ENCODE assay signal across 22 cellular contexts in genomic region chr17:41421617-41422016, GRCh38. TPM values are rescaled to one million over a fixed set of nuclear protein-coding genes. Genes with fewer than 3 reads are reported as not detected.
A peak's percentile ranks its signal among the peaks of the same experiment; 100 is the strongest.
DNase-seq lines count a peak whose midpoint lies in the region; ATAC-seq and TF ChIP-seq lines count a peak whose summit lies in the region.
"Had no signal": no experiment of that assay in that cellular context is flagged by ENCODE, and none has a peak within 500 bp of the region (broad histone marks: within the 10 kb centered on the region; RNA-seq: fewer than 3 reads in every experiment).

No MANE protein-coding gene starts in this region.

- no peak for ATAC-seq in right lobe of liver
- no peak for ATAC-seq in GM18498 (IDR thresholded peaks at IDR 0.05; ENCODE audit: unreplicated experiment)

- no peaks in the 10 kb centered on the region for H4K20me1 ChIP-seq in mammary epithelial cell (ENCODE audit: insufficient read depth, low read length)

- no peak overlapping the region for H3K4me2 ChIP-seq in mammary epithelial cell (ENCODE audit: insufficient read depth, low read depth, low read length)
- H3K4me2 ChIP-seq: KMS-11 had no signal

- H3K36me3 ChIP-seq in mammary epithelial cell (ENCODE audit: insufficient read depth, low read length), result no peaks in the 10 kb centered on the region
- H3K36me3 ChIP-seq in right lobe of liver, result no peaks in the 10 kb centered on the region

- H3K9ac ChIP-seq in mammary epithelial cell (ENCODE audit: insufficient read depth, low read length), result no peak overlapping the region
- H3K9ac ChIP-seq: KMS-11 had no signal

- H3K4me3 Mint-ChIP-seq in type B pancreatic cell, result no peak overlapping the region
- H3K4me3 Mint-ChIP-seq in activated T-cell treated with anti-CD3 and anti-CD28 coated beads, Interleukin-2, amount 50 U/mL, for 24 hours, result no peak overlapping the region
- H3K4me3 Mint-ChIP-seq: CD4-positive, CD25-positive, alpha-beta regulatory T cell; H9 had no signal

- no peaks in the 10 kb centered on the region for H3K27me3 Mint-ChIP-seq in type B pancreatic cell
- no peaks in the 10 kb centered on the region for H3K27me3 Mint-ChIP-seq in activated T-cell treated with anti-CD3 and anti-CD28 coated beads, Interleukin-2, amount 50 U/mL, for 24 hours

- no peaks in the 10 kb centered on the region for H3K79me2 ChIP-seq in mammary epithelial cell (ENCODE audit: insufficient read depth, low read length)

- H2AFZ ChIP-seq in mammary epithelial cell (ENCODE audit: low read depth, low read length), result peak overlapping the region; percentile 30

- H3K9me3 Mint-ChIP-seq in type B pancreatic cell, result no peaks in the 10 kb centered on the region
- H3K9me3 Mint-ChIP-seq in activated T-cell treated with anti-CD3 and anti-CD28 coated beads, Interleukin-2, amount 50 U/mL, for 24 hours, result no peaks in the 10 kb centered on the region
- H3K9me3 Mint-ChIP-seq: H9 had no signal

- H3K4me3 ChIP-seq in mammary epithelial cell (replicated peaks in 1 of 3; ENCODE audit: insufficient read depth in 1 of 3, low read depth in 2 of 3, low read length in 3 of 3) (no peak overlapping the region), right lobe of liver (no peak overlapping the region)

- TF ChIP-seq POLR2A in right lobe of liver (IDR thresholded peaks at IDR 0.05), result no peak

- H3K9me3 ChIP-seq in mammary epithelial cell (replicated peaks; ENCODE audit: insufficient read depth, low read length) (no peaks in the 10 kb centered on the region), right lobe of liver (no peaks in the 10 kb centered on the region)

- H3K27ac ChIP-seq in RWPE1, result peak overlapping the region; percentile 98
- H3K27ac ChIP-seq in mammary epithelial cell (ENCODE audit: insufficient read depth, low read depth, low read length), result peak overlapping the region; percentile 77
- no peak overlapping the region for H3K27ac ChIP-seq in right lobe of liver
- H3K27ac ChIP-seq: KMS-11 had no signal

- peaks cover 5% of the 10 kb centered on the region for H3K36me3 Mint-ChIP-seq in type B pancreatic cell
- H3K36me3 Mint-ChIP-seq in activated T-cell treated with anti-CD3 and anti-CD28 coated beads, Interleukin-2, amount 50 U/mL, for 24 hours (ENCODE audit: low read depth), result no peaks in the 10 kb centered on the region
- H3K36me3 Mint-ChIP-seq: CD4-positive, CD25-positive, alpha-beta regulatory T cell had no signal

- H3K27me3 ChIP-seq in mammary epithelial cell (ENCODE audit: insufficient read depth, low read length) (no peaks in the 10 kb centered on the region), right lobe of liver (no peaks in the 10 kb centered on the region)

- H3K4me1 Mint-ChIP-seq in type B pancreatic cell (ENCODE audit: unreplicated experiment), result peaks cover 16% of the 10 kb centered on the region
- peaks cover 1% of the 10 kb centered on the region for H3K4me1 Mint-ChIP-seq in activated T-cell treated with anti-CD3 and anti-CD28 coated beads, Interleukin-2, amount 50 U/mL, for 24 hours (ENCODE audit: low read depth)

- H3K4me1 ChIP-seq in mammary epithelial cell (ENCODE audit: insufficient read depth, low read length) (peaks cover 48% of the 10 kb centered on the region), right lobe of liver (peaks cover 0 to 8% (median 3%) of the 10 kb centered on the region in 4 donors)

- peak overlapping the region; percentile 46 for H3K27ac Mint-ChIP-seq in type B pancreatic cell
- H3K27ac Mint-ChIP-seq in activated T-cell treated with anti-CD3 and anti-CD28 coated beads, Interleukin-2, amount 50 U/mL, for 24 hours, result no peak overlapping the region

- in situ Hi-C loops in mammary epithelial cell (cut with MboI; ENCODE audit: low sequenced_read_pairs in 2 of 2), result no loop called here

- intact Hi-C loops in mammary epithelial cell (cut with micrococcal nuclease), result loop anchor here (2.0 kb wide), 1 partner anchor 43 kb away; no protein-coding TSS in a partner anchor
- intact Hi-C loops in right lobe of liver (cut with DNase I), result no loop called here

- POLR2A ChIA-PET in RWPE1 (lab: Yijun Ruan, JAX; ENCODE audit: low non-redundant PET), result no interaction called here

- WGBS in mammary epithelial cell (ENCODE audit: low coverage, missing lambda C conversion rate), result 100% methylated on average over 4 of the region's 4 CpGs
- WGBS in right lobe of liver (ENCODE audit: insufficient coverage, low coverage, low lambda C conversion rate, missing lambda C conversion rate), result 48% methylated on average over 2 of the region's 4 CpGs

- no peak for DNase-seq in RWPE1 (ENCODE audit: low spot score)
- DNase-seq in mammary epithelial cell, result no peak
- DNase-seq in islet precursor cell, result peak; percentile 82
- DNase-seq in type B pancreatic cell (ENCODE audit: extremely low spot score, unreplicated experiment), result no peak
- DNase-seq in right lobe of liver, result no peak
- no peak for DNase-seq in activated T-cell treated with anti-CD3 and anti-CD28 coated beads, Interleukin-2, amount 50 U/mL, for 24 hours
- DNase-seq in germinal center (ENCODE audit: low spot score), result no peak
- DNase-seq: CD4-positive, CD25-positive, alpha-beta regulatory T cell; GF-D8; H9; NCI-H1105; NCI-H146; NCI-H2029 treated with DMSO at 0.1 percent for 48 hours; NCI-H2171; NCI-H345; NCI-H524; NCI-H82; SHP77 had no signal

- CTCF ChIA-PET in RWPE1 (lab: Yijun Ruan, JAX) (interaction anchor here (1.0 kb wide), 1 partner anchor 457 kb away, joined by 3 read pairs; no protein-coding TSS in a partner anchor), mammary epithelial cell (lab: Charles Lee; ENCODE audit: low non-redundant PET) (no interaction called here)

- no TSS peak for BruUV-seq in mammary epithelial cell (replicated peaks; lab: Mats Ljungman, UMichigan)

- TF ChIP-seq CTCF in RWPE1 (conservative IDR thresholded peaks at IDR 0.05; ENCODE audit: low read depth) (no peak), mammary epithelial cell (conservative IDR thresholded peaks at IDR 0.05 in 1 of 2, IDR thresholded peaks at IDR 0.05 in 1 of 2; ENCODE audit: extremely low read depth in 1 of 2, insufficient read depth in 1 of 2, low read depth in 1 of 2, low read length in 2 of 2) (no peak), type B pancreatic cell (conservative IDR thresholded peaks at IDR 0.05) (no peak), right lobe of liver (IDR thresholded peaks at IDR 0.05) (no peak)

- dilution Hi-C loops in mammary epithelial cell (cut with HindIII; ENCODE audit: low sequenced_read_pairs), result no loop called here

RNA-seq across cellular contexts. Expression of gene KRT37, which starts 2.8 kb away (rescaled TPM):
- total RNA-seq in mammary epithelial cell, result not detected
- not detected for polyA plus RNA-seq in mammary epithelial cell
- not detected for polyA minus RNA-seq in mammary epithelial cell
- not detected in 2 replicates for total RNA-seq in type B pancreatic cell (ENCODE audit: low replicate concordance)
- not detected for total RNA-seq in right lobe of liver
- total RNA-seq: CD4-positive, CD25-positive, alpha-beta regulatory T cell; H9; HT1080 had no signal
- polyA plus RNA-seq: BJ; CD4-positive, CD25-positive, alpha-beta regulatory T cell had no signal

RNA-seq across cellular contexts. Expression of gene KRT38, which starts 19.2 kb away (rescaled TPM):
- total RNA-seq in mammary epithelial cell (not detected), type B pancreatic cell (ENCODE audit: low replicate concordance) (not detected in 2 replicates), right lobe of liver (not detected)
- not detected for polyA plus RNA-seq in mammary epithelial cell
- polyA minus RNA-seq in mammary epithelial cell, result not detected
- total RNA-seq: CD4-positive, CD25-positive, alpha-beta regulatory T cell; H9; HT1080 had no signal
- polyA plus RNA-seq: CD4-positive, CD25-positive, alpha-beta regulatory T cell had no signal

RNA-seq across cellular contexts. Expression of gene KRT31, which starts 24.2 kb away (rescaled TPM):
- not detected for total RNA-seq in mammary epithelial cell
- polyA plus RNA-seq in mammary epithelial cell, result not detected
- not detected for polyA minus RNA-seq in mammary epithelial cell
- 0.79 TPM in 1 of 2 replicates, not detected in the other for total RNA-seq in type B pancreatic cell (ENCODE audit: low replicate concordance)
- not detected for total RNA-seq in right lobe of liver
- total RNA-seq: CD4-positive, CD25-positive, alpha-beta regulatory T cell; H9; HT1080 had no signal
- polyA plus RNA-seq: CD4-positive, CD25-positive, alpha-beta regulatory T cell had no signal

RNA-seq across cellular contexts. Expression of gene KRT34, which starts 39.5 kb away (rescaled TPM):
- under 1 TPM in 1 of 2 donors, not detected in 1; 0.33 TPM for total RNA-seq in mammary epithelial cell
- polyA plus RNA-seq in mammary epithelial cell, result 0.79 TPM
- not detected for polyA minus RNA-seq in mammary epithelial cell
- not detected in 2 replicates for total RNA-seq in type B pancreatic cell (ENCODE audit: low replicate concordance)
- total RNA-seq in right lobe of liver, result not detected
- total RNA-seq: CD4-positive, CD25-positive, alpha-beta regulatory T cell; H9 had no signal
- polyA plus RNA-seq: CD4-positive, CD25-positive, alpha-beta regulatory T cell had no signal

RNA-seq across cellular contexts. Expression of gene KRT32, which starts 45.6 kb away (rescaled TPM):
- total RNA-seq in mammary epithelial cell (not detected), type B pancreatic cell (ENCODE audit: low replicate concordance) (0.17 and 0.83 TPM in 2 replicates), right lobe of liver (not detected)
- 0.23 TPM for polyA plus RNA-seq in mammary epithelial cell
- polyA minus RNA-seq in mammary epithelial cell, result not detected
- total RNA-seq: CD4-positive, CD25-positive, alpha-beta regulatory T cell; H9; HT1080 had no signal
- polyA plus RNA-seq: CD4-positive, CD25-positive, alpha-beta regulatory T cell had no signal

Comparison
In these comparisons a context has a peak if more than half of its experiments do, and no peak if none do; other contexts are left out.
1. H3K27ac ChIP-seq: peak in RWPE1 (single experiment) and mammary epithelial cell (single experiment); none in right lobe of liver (0 of 3).